In the genomic region with DNA sequence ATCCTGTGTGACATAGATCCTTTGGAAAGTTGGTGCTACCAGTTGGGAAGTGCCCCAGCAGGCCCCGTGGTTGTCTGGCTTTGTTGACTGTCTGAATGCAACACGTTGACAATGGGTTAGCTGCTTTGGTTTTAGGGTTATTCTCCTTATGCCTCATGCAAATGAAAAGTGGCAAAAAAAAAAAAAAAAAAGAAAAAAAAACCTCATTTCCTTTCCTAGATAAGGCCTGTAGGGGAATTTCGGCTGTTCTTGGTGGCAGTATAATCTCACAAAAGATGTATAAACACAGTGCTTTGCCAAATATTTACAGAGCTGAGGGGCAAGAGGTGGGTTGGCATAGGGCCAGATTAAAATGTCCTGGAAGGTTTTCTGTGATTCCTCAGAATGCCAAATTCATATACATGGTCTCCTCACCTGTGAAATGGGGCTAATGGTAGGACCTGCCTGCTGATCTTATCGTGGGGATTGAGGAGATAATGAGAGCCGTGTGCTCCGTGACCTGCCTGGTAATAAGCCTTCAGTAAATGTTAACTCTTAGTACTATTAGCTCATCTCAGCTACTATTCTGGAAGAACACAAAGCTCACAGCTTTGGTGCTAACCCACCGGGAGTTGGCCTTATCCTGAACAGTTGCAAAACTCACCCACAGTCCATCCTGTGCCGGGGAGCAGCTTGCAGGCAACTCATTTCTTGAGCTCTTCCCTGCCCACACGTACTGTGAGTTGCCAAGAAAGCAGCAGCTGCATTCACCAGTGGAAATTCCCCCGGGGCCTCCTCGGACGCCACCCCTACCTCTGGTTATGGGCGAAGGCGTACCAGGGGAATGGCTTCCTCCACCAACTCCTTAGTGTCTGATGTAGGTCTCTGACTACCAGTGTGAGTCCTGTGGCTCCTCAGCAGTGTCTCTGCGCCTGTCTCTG, we compare ENCODE assay signal across 8 cellular contexts.
A peak's percentile ranks its signal among the peaks of the same experiment; 100 is the strongest.
DNase-seq lines count a peak whose midpoint lies in the region; ATAC-seq lines count a peak whose summit lies in the region.

No MANE protein-coding gene starts in this region.

- peak; percentile 57 for ATAC-seq in HG03039 (IDR thresholded peaks at IDR 0.05; ENCODE audit: unreplicated experiment)
- ATAC-seq in right cardiac atrium = peak; percentile 73 to 79
- ATAC-seq in stimulated activated naive CD8-positive, alpha-beta T cell treated with anti-CD3 and anti-CD28 coated beads, Interleukin-15, Interleukin-2, amounts not matched to agents 100 U/mL and 50 U/mL, for 24 hours = peak; percentile 76

- no peaks in the 10 kb centered on the region for H3K27me3 ChIP-seq in right cardiac atrium (ENCODE audit: control insufficient read depth, insufficient read depth)

- peak; percentile 88 for DNase-seq in activated effector memory CD4-positive, alpha-beta T cell treated with anti-CD3 and anti-CD28 coated beads, Interleukin-2, amount 50 U/mL, for 16 hours
- DNase-seq in activated effector memory CD4-positive, alpha-beta T cell treated with Interleukin-2 at 50 U/mL for 16 hours = no peak
- DNase-seq in UCSD-AML1 (lab: John Stamatoyannopoulos, UW; ENCODE audit: unreplicated experiment) (peak; percentile 29), right cardiac atrium (peak; percentile 50 to 76 (median 67)), COR-L47 (lab: John Stamatoyannopoulos, UW) (no peak), nucleus accumbens (lab: John Stamatoyannopoulos, UW) (no peak)
- DNase-seq in stimulated activated naive CD8-positive, alpha-beta T cell treated with anti-CD3 and anti-CD28 coated beads, Interleukin-15, Interleukin-2, amounts not matched to agents 100 U/mL and 50 U/mL, for 24 hours = peak; percentile 68

- H3K4me1 ChIP-seq in right cardiac atrium (ENCODE audit: control insufficient read depth, insufficient read depth, low read length) = peaks cover 24% of the 10 kb centered on the region

- 51% methylated on average over 15 of the region's 15 CpGs for WGBS in right cardiac atrium

- intact Hi-C loops in right cardiac atrium (cut with DNase I) = no loop called here

- no peak overlapping the region for H3K4me3 ChIP-seq in right cardiac atrium (ENCODE audit: low read length)

- H3K27ac ChIP-seq in right cardiac atrium (ENCODE audit: low read length) = no peak overlapping the region

- no peaks in the 10 kb centered on the region for H3K9me3 ChIP-seq in right cardiac atrium (ENCODE audit: control insufficient read depth, low read length)

Comparison
In these comparisons a context has a peak if more than half of its experiments do, and no peak if none do; other contexts are left out.
1. DNase-seq: peak in activated effector memory CD4-positive, alpha-beta T cell treated with anti-CD3 and anti-CD28 coated beads, Interleukin-2, amount 50 U/mL, for 16 hours (single experiment), UCSD-AML1 (single experiment), right cardiac atrium (3 of 3) and stimulated activated naive CD8-positive, alpha-beta T cell treated with anti-CD3 and anti-CD28 coated beads, Interleukin-15, Interleukin-2, amounts not matched to agents 100 U/mL and 50 U/mL, for 24 hours (single experiment); none in activated effector memory CD4-positive, alpha-beta T cell treated with Interleukin-2 at 50 U/mL for 16 hours (single experiment), COR-L47 (single experiment) and nucleus accumbens (0 of 56).
2. Peak in every context shown above with its lines, with median percentiles within 50 percentile points of each other: ATAC-seq.